ENCODE assay signal across 8 cellular contexts in genomic region chr15:62068787-62069170, GRCh38. TPM values are rescaled to one million over a fixed set of nuclear protein-coding genes. Genes with fewer than 3 reads are reported as not detected.
DNase-seq lines count a peak whose midpoint lies in the region; ATAC-seq and TF ChIP-seq lines count a peak whose summit lies in the region.

No MANE protein-coding gene starts in this region.

- H3K36me3 Mint-ChIP-seq in natural killer cell treated with Interleukin-12 subunit alpha and Interleukin-12 subunit beta and Interleukin-15 and Interleukin-18, amount 100 ng/mL, for 72 hours, result peaks cover 6% of the 10 kb centered on the region

- H3K79me1 ChIP-seq in IMR-90 (ENCODE audit: low read depth in 1 of 2, low read length in 2 of 2), result no peaks in the 10 kb centered on the region

- H3K9me3 Mint-ChIP-seq in natural killer cell treated with Interleukin-12 subunit alpha and Interleukin-12 subunit beta and Interleukin-15 and Interleukin-18, amount 100 ng/mL, for 72 hours, result no peaks in the 10 kb centered on the region

- peaks cover 66% of the 10 kb centered on the region for H3K27me3 ChIP-seq in BLaER1
- peaks cover 30% of the 10 kb centered on the region for H3K27me3 ChIP-seq in IMR-90 (ENCODE audit: control insufficient read depth, insufficient read depth, low read length)
- no peaks in the 10 kb centered on the region for H3K27me3 ChIP-seq in breast epithelium

- no peak overlapping the region for H3K14ac ChIP-seq in IMR-90 (replicated peaks; ENCODE audit: low read depth, low read length)

- no TSS peak for BruUV-seq in IMR-90 (replicated peaks; lab: Mats Ljungman, UMichigan)

- intact Hi-C loops in IMR-90 (cut with micrococcal nuclease), result loop anchor here (10.0 kb wide), 1 partner anchor 186 kb away; no protein-coding TSS in a partner anchor
- intact Hi-C loops in breast epithelium (cut with DNase I; ENCODE audit: low total_unique reads), result no loop called here

- POLR2A ChIA-PET in IMR-90 (lab: Charles Lee; ENCODE audit: unreplicated experiment), result no interaction called here

- H4K20me1 ChIP-seq in BLaER1 (peaks cover 28% of the 10 kb centered on the region), IMR-90 (ENCODE audit: insufficient read depth, low read length) (no peaks in the 10 kb centered on the region)

- H2AK9ac ChIP-seq in IMR-90 (replicated peaks; ENCODE audit: low read depth, low read length, poor library complexity), result no peak overlapping the region

- TF ChIP-seq CTCF in IMR-90 (conservative IDR thresholded peaks at IDR 0.05; ENCODE audit: low read depth, low read length), result no peak
- no peak for TF ChIP-seq CTCF in breast epithelium (IDR thresholded peaks at IDR 0.05)

- peaks cover 16 to 20% of the 10 kb centered on the region in 2 donors for H3K4me1 Mint-ChIP-seq in natural killer cell treated with Interleukin-12 subunit alpha and Interleukin-12 subunit beta and Interleukin-15 and Interleukin-18, amount 100 ng/mL, for 72 hours (ENCODE audit: low read depth in 2 of 2)

- no peak overlapping the region for H3K27ac Mint-ChIP-seq in natural killer cell treated with Interleukin-12 subunit alpha and Interleukin-12 subunit beta and Interleukin-15 and Interleukin-18, amount 100 ng/mL, for 72 hours

- in situ Hi-C loops in IMR-90 (cut with MboI; ENCODE audit: low sequenced_read_pairs) (loop anchor here (5.0 kb wide), 1 partner anchor 191 kb away; no protein-coding TSS in a partner anchor), ACHN (cut with HindIII; ENCODE audit: low pct_ligation_motif_present, low pct_unique_long_range_greater_than_20kb, low sequenced_read_pairs) (no loop called here)

- no peak overlapping the region for H2BK15ac ChIP-seq in IMR-90 (ENCODE audit: low read depth, low read length)

- H3K36me3 ChIP-seq in BLaER1 (no peaks in the 10 kb centered on the region), IMR-90 (ENCODE audit: control insufficient read depth, insufficient read depth, low read length) (no peaks in the 10 kb centered on the region), breast epithelium (no peaks in the 10 kb centered on the region)

- no peak overlapping the region for H2AK5ac ChIP-seq in IMR-90 (ENCODE audit: low read depth, low read length)

- H3K4ac ChIP-seq in IMR-90 (ENCODE audit: low read depth, low read length), result no peak overlapping the region

- H3K56ac ChIP-seq in IMR-90 (ENCODE audit: extremely low read depth, insufficient read depth, low read length), result no peak overlapping the region

- no peak overlapping the region for H2BK120ac ChIP-seq in IMR-90 (ENCODE audit: low read depth, low read length)

- H3K18ac ChIP-seq in IMR-90 (ENCODE audit: low read depth, low read length), result no peak overlapping the region

- H3K27ac ChIP-seq in BLaER1, result no peak overlapping the region
- no peak overlapping the region for H3K27ac ChIP-seq in IMR-90 (ENCODE audit: insufficient read depth, low read length)
- peak overlapping the region in 1 of 2 donors; percentile 65 for H3K27ac ChIP-seq in breast epithelium

- peak overlapping the region; percentile 88 for H2AFZ ChIP-seq in IMR-90 (replicated peaks; ENCODE audit: low read length, poor library complexity)

- H4K5ac ChIP-seq in IMR-90 (ENCODE audit: low read depth, low read length), result no peak overlapping the region

- TF ChIP-seq RAD21 in IMR-90 (IDR thresholded peaks at IDR 0.05; ENCODE audit: low read length), result no peak

- peaks cover 27 to 40% of the 10 kb centered on the region in 2 donors for H3K27me3 Mint-ChIP-seq in natural killer cell treated with Interleukin-12 subunit alpha and Interleukin-12 subunit beta and Interleukin-15 and Interleukin-18, amount 100 ng/mL, for 72 hours

- CTCF ChIA-PET in IMR-90 (lab: Yijun Ruan, JAX), result no interaction called here

- DNase-seq in IMR-90 (no peak), breast epithelium (ENCODE audit: low spot score in 2 of 2) (no peak), ACHN (no peak)
- DNase-seq in natural killer cell treated with Interleukin-12 subunit alpha and Interleukin-12 subunit beta and Interleukin-15 and Interleukin-18, amount 100 ng/mL, for 72 hours (ENCODE audit: low spot score), result no peak
- DNase-seq in central memory CD4-positive, alpha-beta T cell, result no peak

- H3K4me2 ChIP-seq in BLaER1 (peak overlapping the region; percentile 74), IMR-90 (ENCODE audit: low read depth, low read length) (peak overlapping the region; percentile 86)

- no peak for TF ChIP-seq POLR2A in IMR-90 (IDR thresholded peaks at IDR 0.05; ENCODE audit: low read depth, low read length)
- no peak for TF ChIP-seq POLR2A in breast epithelium (IDR thresholded peaks at IDR 0.05)

- dilution Hi-C loops in IMR-90 (cut with HindIII; ENCODE audit: low sequenced_read_pairs, unreplicated experiment), result no loop called here

- H3K9ac ChIP-seq in BLaER1, result no peak overlapping the region
- no peak overlapping the region for H3K9ac ChIP-seq in IMR-90 (ENCODE audit: low read depth, low read length)

- H3K23ac ChIP-seq in IMR-90 (ENCODE audit: low read depth, low read length), result no peak overlapping the region

- H3K4me1 ChIP-seq in BLaER1, result peaks cover 22% of the 10 kb centered on the region
- no peaks in the 10 kb centered on the region for H3K4me1 ChIP-seq in IMR-90 (ENCODE audit: control insufficient read depth, insufficient read depth, low read length)
- no peaks in the 10 kb centered on the region for H3K4me1 ChIP-seq in breast epithelium

- H4K8ac ChIP-seq in IMR-90 (ENCODE audit: low read depth in 2 of 2, low read length in 2 of 2), result no peak overlapping the region

- ATAC-seq in IMR-90 (ENCODE audit: low read depth) (no peak), GM19324 (IDR thresholded peaks at IDR 0.05; ENCODE audit: low FRiP score, unreplicated experiment) (no peak), GM19023 (IDR thresholded peaks at IDR 0.05; ENCODE audit: unreplicated experiment) (no peak)
- ATAC-seq in natural killer cell treated with Interleukin-12 subunit alpha and Interleukin-12 subunit beta and Interleukin-15 and Interleukin-18, amount 100 ng/mL, for 72 hours, result peak; percentile 29 to 34

- no peak overlapping the region for H2BK5ac ChIP-seq in IMR-90 (ENCODE audit: low read depth, low read length, poor library complexity, severe bottlenecking)

- H3K9me1 ChIP-seq in IMR-90 (ENCODE audit: insufficient read depth, low read length), result no peaks in the 10 kb centered on the region

- peak overlapping the region; percentile 66 for H3K4me3 Mint-ChIP-seq in natural killer cell treated with Interleukin-12 subunit alpha and Interleukin-12 subunit beta and Interleukin-15 and Interleukin-18, amount 100 ng/mL, for 72 hours

- H3K9me3 ChIP-seq in BLaER1 (no peaks in the 10 kb centered on the region), IMR-90 (ENCODE audit: control insufficient read depth, insufficient read depth, low read length) (no peaks in the 10 kb centered on the region), breast epithelium (no peaks in the 10 kb centered on the region)

- no peak overlapping the region for H2BK20ac ChIP-seq in IMR-90 (ENCODE audit: low read depth, low read length)

- H3K4me3 ChIP-seq in BLaER1, result peak overlapping the region; percentile 63
- no peak overlapping the region; the same call in 1 of the 2 replicates for H3K4me3 ChIP-seq in IMR-90 (ENCODE audit: insufficient read depth, low read depth, low read length)
- H3K4me3 ChIP-seq in breast epithelium, result peak overlapping the region; percentile 46 to 78 (median 59)

- 20% methylated on average over 2 of the region's 5 CpGs; no CpG with 5 or more reads in 1 of the 2 experiments for WGBS in IMR-90 (ENCODE audit: extremely low coverage in 2 of 2, insufficient read length in 1 of 2), 2 experiments

- no peak overlapping the region for H4K91ac ChIP-seq in IMR-90 (ENCODE audit: insufficient read depth, low read depth, low read length)

TF ChIP-seq in IMR-90, 13 proteins besides CTCF, POLR2A, EP300 and RAD21 (continues in another document):
- TF ChIP-seq CHD1 (IDR thresholded peaks at IDR 0.05; ENCODE audit: low read depth, low read length) (no peak), NFE2L2 (IDR thresholded peaks at IDR 0.05; ENCODE audit: low read depth, low read length) (no peak), USF2 (IDR thresholded peaks at IDR 0.05; ENCODE audit: low read depth, low read length) (no peak), MAFK (IDR thresholded peaks at IDR 0.05; ENCODE audit: low read depth, low read length) (no peak), RCOR1 (IDR thresholded peaks at IDR 0.05; ENCODE audit: insufficient replicate concordance, low read length) (no peak), MAZ (IDR thresholded peaks at IDR 0.05; ENCODE audit: borderline replicate concordance, low read depth, low read length) (no peak), MXI1 (IDR thresholded peaks at IDR 0.05; ENCODE audit: borderline replicate concordance, low read depth, low read length) (no peak)

RNA-seq across cellular contexts. Expression of gene C2CD4A, which starts 2.0 kb away (rescaled TPM):
- total RNA-seq in IMR-90 (2012; rRNA removed) (not detected in 2 replicates), breast epithelium (under 1 TPM in 1 of 3 donors, not detected in 2; 0.66 TPM)
- not detected in 2 replicates for polyA plus RNA-seq in IMR-90 (2012; rRNA removed)
- polyA plus RNA-seq in IMR-90 (2012; cell fraction: cytosol; rRNA removed), result not detected in 2 replicates
- not detected in 2 replicates for polyA plus RNA-seq in IMR-90 (2012; cell fraction: nucleus; rRNA removed; ENCODE audit: low replicate concordance)
- total RNA-seq in natural killer cell treated with Interleukin-12 subunit alpha and Interleukin-12 subunit beta and Interleukin-15 and Interleukin-18, amount 100 ng/mL, for 72 hours, result not detected

RNA-seq across cellular contexts. Expression of gene VPS13C, which starts 8.5 kb away (rescaled TPM):
- 32.8 and 48.6 TPM in 2 replicates for total RNA-seq in IMR-90 (2012; rRNA removed)
- 4.5 and 8.1 TPM in 2 replicates for polyA plus RNA-seq in IMR-90 (2012; rRNA removed)
- 1.2 and 1.5 TPM in 2 replicates for polyA plus RNA-seq in IMR-90 (2012; cell fraction: cytosol; rRNA removed)
- 1.3 and 12.9 TPM in 2 replicates for polyA plus RNA-seq in IMR-90 (2012; cell fraction: nucleus; rRNA removed; ENCODE audit: low replicate concordance)
- 100 to 1,000 TPM in 2 of 3 donors, 10 to 100 TPM in 1; 94.4 to 140 (median 117) TPM for total RNA-seq in breast epithelium
- total RNA-seq in natural killer cell treated with Interleukin-12 subunit alpha and Interleukin-12 subunit beta and Interleukin-15 and Interleukin-18, amount 100 ng/mL, for 72 hours, result 10 to 100 TPM; 92.0 to 93.0 TPM

Comparison
In these comparisons a context has a peak if more than half of its experiments do, and no peak if none do; other contexts are left out.
1. ATAC-seq: peak in natural killer cell treated with Interleukin-12 subunit alpha and Interleukin-12 subunit beta and Interleukin-15 and Interleukin-18, amount 100 ng/mL, for 72 hours (2 of 2); none in IMR-90 (single experiment), GM19324 (single experiment) and GM19023 (single experiment).